8 cellular contexts compared by ENCODE assay signal in genomic region chr16:81077077-81077940, GRCh38. TPM values are rescaled to one million over a fixed set of nuclear protein-coding genes. Genes with fewer than 3 reads are reported as not detected.
A peak's percentile ranks its signal among the peaks of the same experiment; 100 is the strongest.
DNase-seq lines count a peak whose midpoint lies in the region; ATAC-seq and TF ChIP-seq lines count a peak whose summit lies in the region.

Gene C16orf46 (minus strand): TSS chr16:81077238. CDS start chr16:81063955, 13,283 bp downstream.

- H3K36me3 ChIP-seq in psoas muscle (ENCODE audit: insufficient read depth in 1 of 2, low read depth in 1 of 2) (peaks cover 0 to 6% of the 10 kb centered on the region in 2 donors), urinary bladder (ENCODE audit: insufficient read depth) (no peaks in the 10 kb centered on the region)

- no peaks in the 10 kb centered on the region for H3K9me3 ChIP-seq in right cardiac atrium (ENCODE audit: control insufficient read depth, low read length)
- no peaks in the 10 kb centered on the region for H3K9me3 ChIP-seq in psoas muscle

- no peaks in the 10 kb centered on the region for H3K27me3 ChIP-seq in right cardiac atrium (ENCODE audit: control insufficient read depth, insufficient read depth)
- H3K27me3 ChIP-seq in psoas muscle (ENCODE audit: insufficient read depth in 3 of 3, low read length in 2 of 3): no peaks in the 10 kb centered on the region

- H3K4me1 ChIP-seq in right cardiac atrium (ENCODE audit: control insufficient read depth, insufficient read depth, low read length) (no peaks in the 10 kb centered on the region), psoas muscle (no peaks in the 10 kb centered on the region), urinary bladder (ENCODE audit: insufficient read depth) (no peaks in the 10 kb centered on the region)

- WGBS in right cardiac atrium: 11% methylated on average over 58 of the region's 58 CpGs
- WGBS in psoas muscle, 3 donors: 12 to 13% (median 12%) methylated on average over 58 of the region's 58 CpGs
- WGBS in urinary bladder: 11% methylated on average over 58 of the region's 58 CpGs

- ATAC-seq in GM18499 (IDR thresholded peaks at IDR 0.05; ENCODE audit: insufficient read depth, unreplicated experiment) (peak; percentile 91), HG02885 (IDR thresholded peaks at IDR 0.05; ENCODE audit: poor library complexity, unreplicated experiment) (peak; percentile 96), right cardiac atrium (peak; percentile 99), psoas muscle (peak; percentile 97 to 99 (median 98))

- H3K4me3 ChIP-seq in right cardiac atrium (ENCODE audit: low read length) (peak within 1 kb of the TSS; percentile 53), psoas muscle (peak within 1 kb of the TSS; percentile 75), urinary bladder (ENCODE audit: low read depth, low read length) (peak within 1 kb of the TSS; percentile 39)

- H3K27ac ChIP-seq in angular gyrus (ENCODE audit: low read depth, low read length) (peak within 1 kb of the TSS; percentile 91), right cardiac atrium (ENCODE audit: low read length) (peak within 1 kb of the TSS; percentile 88), psoas muscle (peak within 1 kb of the TSS; percentile 95), urinary bladder (ENCODE audit: low read depth) (peak within 1 kb of the TSS; percentile 96)

- no peak for TF ChIP-seq CTCF in psoas muscle (IDR thresholded peaks at IDR 0.05)

- DNase-seq in NCI-H1694 (lab: John Stamatoyannopoulos, UW) (peak; percentile 67), T-helper 1 cell (peak; percentile 85 to 97 (median 90)), right cardiac atrium (peak; percentile 97 to 99 (median 99)), psoas muscle (peak; percentile 97 to 98)

- intact Hi-C loops in right cardiac atrium (cut with DNase I): no loop called here
- intact Hi-C loops in psoas muscle (cut with DNase I): loop anchor here (2.0 to 5.0 kb wide), 2 partner anchors 40 to 71 kb away; partner anchors contain the start of genes ATMIN (in 2 of the 2), CENPN (in 1 of the 2) and CMC2 (in 1 of the 2)

RNA-seq across cellular contexts. Expression of gene C16orf46, which starts in this region (rescaled TPM):
- total RNA-seq in right cardiac atrium (under 1 TPM in 2 of 4 donors, not detected in 2; 0.47 to 0.97 TPM), psoas muscle (under 1 TPM; 0.27 to 0.63 (median 0.46) TPM), urinary bladder (0.63 TPM)
- polyA plus RNA-seq in right cardiac atrium (0.52 TPM), psoas muscle (1 to 10 TPM in 1 of 3 donors, under 1 TPM in 2; 0.06 to 1.3 (median 0.85) TPM), urinary bladder (2.4 TPM)

Comparison
In these comparisons a context has a peak if more than half of its experiments do, and no peak if none do; other contexts are left out.
1. Peak in every context shown above with its lines: DNase-seq, ATAC-seq, H3K4me3 ChIP-seq and H3K27ac ChIP-seq.
2. Peak in DNase-seq, ATAC-seq, H3K4me3 ChIP-seq and H3K27ac ChIP-seq in right cardiac atrium; RNA of the gene not detected or under 1 TPM.
3. intact Hi-C loops: an anchor here in psoas muscle (2.0 to 5.0 kb wide); none called in right cardiac atrium.